ENCODE assay signal across 17 cellular contexts in genomic region chr13:46164661-46165060, GRCh38. TPM values are rescaled to one million over a fixed set of nuclear protein-coding genes. Genes with fewer than 3 reads are reported as not detected.
A peak's percentile ranks its signal among the peaks of the same experiment; 100 is the strongest.
DNase-seq lines count a peak whose midpoint lies in the region; ATAC-seq, FAIRE-seq and TF ChIP-seq lines count a peak whose summit lies in the region.
"Had no signal": no experiment of that assay in that cellular context is flagged by ENCODE, and none has a peak within 500 bp of the region (broad histone marks: within the 10 kb centered on the region; RNA-seq: fewer than 3 reads in every experiment).

No MANE protein-coding gene starts in this region.

- POLR2A ChIA-PET in activated CD8-positive, alpha-beta T cell treated with anti-CD3 and anti-CD28 coated beads for 36 hours (lab: Charles Lee) = interaction anchor here (1.4 kb wide), 1 partner anchor 14 kb away, joined by 9 read pairs; no protein-coding TSS in a partner anchor

- no peak for TF ChIP-seq CTCF in activated CD8-positive, alpha-beta T cell treated with anti-CD3 and anti-CD28 coated beads for 36 hours (IDR thresholded peaks at IDR 0.05)
- TF ChIP-seq CTCF in mucosa of descending colon (IDR thresholded peaks at IDR 0.05) (no peak), endodermal cell (conservative IDR thresholded peaks at IDR 0.05) (no peak)

- H3K9me3 ChIP-seq in mucosa of descending colon = no peaks in the 10 kb centered on the region
- peaks cover 12% of the 10 kb centered on the region for H3K9me3 ChIP-seq in endodermal cell (ENCODE audit: control insufficient read depth, low read length)
- H3K9me3 ChIP-seq: HAP-1, heart right ventricle, upper lobe of left lung had no signal

- no peaks in the 10 kb centered on the region for H3K27me3 ChIP-seq in endodermal cell (ENCODE audit: control insufficient read depth, insufficient read depth, low read length, poor library complexity, severe bottlenecking)
- H3K27me3 ChIP-seq: brain microvascular endothelial cell, upper lobe of left lung had no signal

- no peak overlapping the region for H3K27ac ChIP-seq in endodermal cell (ENCODE audit: low read depth, low read length)
- H3K27ac ChIP-seq: brain microvascular endothelial cell, heart right ventricle, upper lobe of left lung had no signal

- H3K4me1 ChIP-seq in mucosa of descending colon (ENCODE audit: low read depth) = no peaks in the 10 kb centered on the region
- no peaks in the 10 kb centered on the region for H3K4me1 ChIP-seq in endodermal cell (ENCODE audit: control insufficient read depth, insufficient read depth, low read length)
- H3K4me1 ChIP-seq: HAP-1 had no signal

- peak overlapping the region; percentile 62 for H3K4me3 Mint-ChIP-seq in activated CD4-positive, alpha-beta T cell treated with anti-CD3 and anti-CD28 coated beads, Interleukin-2, amount 10 ng/mL, durations not matched to agents 24 days and 14 days
- peak overlapping the region; percentile 43 for H3K4me3 Mint-ChIP-seq in activated CD8-positive, alpha-beta T cell treated with anti-CD3 and anti-CD28 coated beads for 36 hours
- H3K4me3 Mint-ChIP-seq in natural killer cell treated with Interleukin-12 subunit alpha and Interleukin-12 subunit beta and Interleukin-15 and Interleukin-18, amount 100 ng/mL, for 72 hours = peak overlapping the region; percentile 73
- H3K4me3 Mint-ChIP-seq in endodermal cell = no peak overlapping the region

- no peaks in the 10 kb centered on the region for H3K27me3 Mint-ChIP-seq in activated CD4-positive, alpha-beta T cell treated with anti-CD3 and anti-CD28 coated beads, Interleukin-2, amount 10 ng/mL, durations not matched to agents 24 days and 14 days
- no peaks in the 10 kb centered on the region for H3K27me3 Mint-ChIP-seq in activated CD8-positive, alpha-beta T cell treated with anti-CD3 and anti-CD28 coated beads for 36 hours
- H3K27me3 Mint-ChIP-seq in natural killer cell treated with Interleukin-12 subunit alpha and Interleukin-12 subunit beta and Interleukin-15 and Interleukin-18, amount 100 ng/mL, for 72 hours = no peaks in the 10 kb centered on the region
- H3K27me3 Mint-ChIP-seq in endodermal cell (ENCODE audit: insufficient read depth) = peaks cover 5% of the 10 kb centered on the region

- H3K36me3 Mint-ChIP-seq in activated CD4-positive, alpha-beta T cell treated with anti-CD3 and anti-CD28 coated beads, Interleukin-2, amount 10 ng/mL, durations not matched to agents 24 days and 14 days (ENCODE audit: low read depth) = peaks cover 57% of the 10 kb centered on the region
- H3K36me3 Mint-ChIP-seq in activated CD8-positive, alpha-beta T cell treated with anti-CD3 and anti-CD28 coated beads for 36 hours (ENCODE audit: low read depth) = peaks cover 70% of the 10 kb centered on the region
- peaks cover 51% of the 10 kb centered on the region for H3K36me3 Mint-ChIP-seq in natural killer cell treated with Interleukin-12 subunit alpha and Interleukin-12 subunit beta and Interleukin-15 and Interleukin-18, amount 100 ng/mL, for 72 hours
- H3K36me3 Mint-ChIP-seq in endodermal cell (ENCODE audit: low read depth) = no peaks in the 10 kb centered on the region

- H3K4me1 Mint-ChIP-seq in activated CD4-positive, alpha-beta T cell treated with anti-CD3 and anti-CD28 coated beads, Interleukin-2, amount 10 ng/mL, durations not matched to agents 24 days and 14 days = peaks cover 76% of the 10 kb centered on the region
- H3K4me1 Mint-ChIP-seq in activated CD8-positive, alpha-beta T cell treated with anti-CD3 and anti-CD28 coated beads for 36 hours (ENCODE audit: low read depth) = peaks cover 82% of the 10 kb centered on the region
- H3K4me1 Mint-ChIP-seq in natural killer cell treated with Interleukin-12 subunit alpha and Interleukin-12 subunit beta and Interleukin-15 and Interleukin-18, amount 100 ng/mL, for 72 hours (ENCODE audit: low read depth in 2 of 2) = peaks cover 74 to 84% of the 10 kb centered on the region in 2 donors
- peaks cover 1% of the 10 kb centered on the region for H3K4me1 Mint-ChIP-seq in endodermal cell

- H3K4me3 ChIP-seq in mucosa of descending colon (no peak overlapping the region), endodermal cell (ENCODE audit: low read length) (no peak overlapping the region)
- H3K4me3 ChIP-seq: HAP-1, heart right ventricle, upper lobe of left lung had no signal

- H3K9me3 Mint-ChIP-seq in activated CD4-positive, alpha-beta T cell treated with anti-CD3 and anti-CD28 coated beads, Interleukin-2, amount 10 ng/mL, durations not matched to agents 24 days and 14 days = no peaks in the 10 kb centered on the region
- H3K9me3 Mint-ChIP-seq in activated CD8-positive, alpha-beta T cell treated with anti-CD3 and anti-CD28 coated beads for 36 hours = peaks cover 2% of the 10 kb centered on the region
- no peaks in the 10 kb centered on the region for H3K9me3 Mint-ChIP-seq in natural killer cell treated with Interleukin-12 subunit alpha and Interleukin-12 subunit beta and Interleukin-15 and Interleukin-18, amount 100 ng/mL, for 72 hours
- H3K9me3 Mint-ChIP-seq in endodermal cell = peaks cover 13% of the 10 kb centered on the region

- peak overlapping the region; percentile 85 for H3K27ac Mint-ChIP-seq in activated CD4-positive, alpha-beta T cell treated with anti-CD3 and anti-CD28 coated beads, Interleukin-2, amount 10 ng/mL, durations not matched to agents 24 days and 14 days
- peak overlapping the region; percentile 89 for H3K27ac Mint-ChIP-seq in activated CD8-positive, alpha-beta T cell treated with anti-CD3 and anti-CD28 coated beads for 36 hours
- H3K27ac Mint-ChIP-seq in natural killer cell treated with Interleukin-12 subunit alpha and Interleukin-12 subunit beta and Interleukin-15 and Interleukin-18, amount 100 ng/mL, for 72 hours = peak overlapping the region; percentile 92 to 97
- no peak overlapping the region for H3K27ac Mint-ChIP-seq in endodermal cell

- intact Hi-C loops in activated CD4-positive, alpha-beta T cell treated with anti-CD3 and anti-CD28 coated beads, Interleukin-2, amount 10 ng/mL, durations not matched to agents 24 days and 14 days (cut with micrococcal nuclease) = loop anchor here (1.0 to 10.0 kb wide), 8 partner anchors 9 to 1250 kb away; partner anchors contain the start of genes LCP1 and LRRC63
- intact Hi-C loops in activated CD8-positive, alpha-beta T cell treated with anti-CD3 and anti-CD28 coated beads for 36 hours (cut with micrococcal nuclease) = loop anchor here (2.0 to 5.0 kb wide), 3 partner anchors 18 to 153 kb away; partner anchors contain the start of gene LCP1
- intact Hi-C loops in mucosa of descending colon (cut with DNase I, micrococcal nuclease) = no loop called here

- ATAC-seq in activated CD8-positive, alpha-beta T cell treated with anti-CD3 and anti-CD28 coated beads for 36 hours = no peak
- no peak for ATAC-seq in natural killer cell treated with Interleukin-12 subunit alpha and Interleukin-12 subunit beta and Interleukin-15 and Interleukin-18, amount 100 ng/mL, for 72 hours
- ATAC-seq in mucosa of descending colon (no peak), HG02973 (IDR thresholded peaks at IDR 0.05; ENCODE audit: unreplicated experiment) (no peak)
- ATAC-seq: heart right ventricle, sciatic nerve had no signal

- CTCF ChIA-PET in activated CD8-positive, alpha-beta T cell treated with anti-CD3 and anti-CD28 coated beads for 36 hours (lab: Charles Lee) = interaction anchor here (1.0 to 2.0 kb wide), 8 partner anchors 10 to 157 kb away, joined by 3 to 7 read pairs (median 4); no protein-coding TSS in a partner anchor

- FAIRE-seq in GM18507 (lab: Jason Lieb, UNC) = peak; percentile 48

- no peak overlapping the region for H3K9ac ChIP-seq in endodermal cell (ENCODE audit: extremely low read depth, low read length, poor library complexity, severe bottlenecking)

- H3K36me3 ChIP-seq in mucosa of descending colon (ENCODE audit: low read depth) (no peaks in the 10 kb centered on the region), endodermal cell (ENCODE audit: control insufficient read depth, insufficient read depth, low read length) (no peaks in the 10 kb centered on the region)
- H3K36me3 ChIP-seq: brain microvascular endothelial cell, HAP-1, upper lobe of left lung had no signal

- DNase-seq in activated CD4-positive, alpha-beta T cell treated with anti-CD3 and anti-CD28 coated beads, Interleukin-2, amount 10 ng/mL, durations not matched to agents 24 days and 14 days = no peak
- no peak for DNase-seq in activated CD4-positive, alpha-beta T cell treated with anti-CD3 and anti-CD28 coated beads, Interleukin-2, amount 50 U/mL, for 48 hours
- no peak for DNase-seq in GM18507 (ENCODE audit: extremely low spot score, insufficient read length, low read depth)
- no peak for DNase-seq in activated CD8-positive, alpha-beta T cell treated with anti-CD3 and anti-CD28 coated beads for 36 hours
- DNase-seq in natural killer cell treated with Interleukin-12 subunit alpha and Interleukin-12 subunit beta and Interleukin-15 and Interleukin-18, amount 100 ng/mL, for 72 hours (ENCODE audit: low spot score) = no peak
- DNase-seq in mucosa of descending colon = no peak
- no peak for DNase-seq in endodermal cell
- DNase-seq: activated gamma-delta T cell, brain microvascular endothelial cell, COR-L47, heart right ventricle, islet precursor cell, mesenchymal stem cell, upper lobe of left lung had no signal

RNA-seq across cellular contexts. Expression of gene LCP1, which starts 17.3 kb away (rescaled TPM):
- total RNA-seq in activated CD4-positive, alpha-beta T cell treated with anti-CD3 and anti-CD28 coated beads, Interleukin-2, amount 10 ng/mL, durations not matched to agents 24 days and 14 days = 758 and 792 TPM in 2 replicates
- total RNA-seq in activated CD8-positive, alpha-beta T cell treated with anti-CD3 and anti-CD28 coated beads for 36 hours = 1,000 to 10,000 TPM; 1,014 to 1,019 TPM
- 1,000 to 10,000 TPM in 1 of 2 donors, 100 to 1,000 TPM in 1; 844 to 1,356 TPM for total RNA-seq in natural killer cell treated with Interleukin-12 subunit alpha and Interleukin-12 subunit beta and Interleukin-15 and Interleukin-18, amount 100 ng/mL, for 72 hours
- total RNA-seq in mucosa of descending colon (10 to 100 TPM; 15.7 to 53.3 (median 35.1) TPM), endodermal cell (10 to 100 TPM in 1 of 2 donors, 1 to 10 TPM in 1; 3.0 to 16.8 TPM)
- polyA plus RNA-seq in endodermal cell (2013, experiment 1 of 2) = 1.5 TPM
- 1.5 TPM for polyA plus RNA-seq in endodermal cell (2013, experiment 2 of 2)

RNA-seq across cellular contexts. Expression of gene LRRC63, which starts 47.1 kb away (rescaled TPM):
- total RNA-seq in activated CD4-positive, alpha-beta T cell treated with anti-CD3 and anti-CD28 coated beads, Interleukin-2, amount 10 ng/mL, durations not matched to agents 24 days and 14 days = 0.26 and 0.40 TPM in 2 replicates
- total RNA-seq in activated CD8-positive, alpha-beta T cell treated with anti-CD3 and anti-CD28 coated beads for 36 hours = under 1 TPM; 0.47 to 0.59 TPM
- under 1 TPM; 0.42 to 0.59 TPM for total RNA-seq in natural killer cell treated with Interleukin-12 subunit alpha and Interleukin-12 subunit beta and Interleukin-15 and Interleukin-18, amount 100 ng/mL, for 72 hours
- total RNA-seq in mucosa of descending colon = not detected
- total RNA-seq in endodermal cell = not detected
- 0.25 TPM for polyA plus RNA-seq in endodermal cell (2013, experiment 1 of 2)
- 0.12 TPM for polyA plus RNA-seq in endodermal cell (2013, experiment 2 of 2)

RNA-seq across cellular contexts. Expression of gene CPB2, which starts 59.8 kb away (rescaled TPM):
- not detected in 2 replicates for total RNA-seq in activated CD4-positive, alpha-beta T cell treated with anti-CD3 and anti-CD28 coated beads, Interleukin-2, amount 10 ng/mL, durations not matched to agents 24 days and 14 days
- not detected for total RNA-seq in activated CD8-positive, alpha-beta T cell treated with anti-CD3 and anti-CD28 coated beads for 36 hours
- not detected for total RNA-seq in natural killer cell treated with Interleukin-12 subunit alpha and Interleukin-12 subunit beta and Interleukin-15 and Interleukin-18, amount 100 ng/mL, for 72 hours
- not detected for total RNA-seq in mucosa of descending colon
- total RNA-seq in endodermal cell = not detected
- polyA plus RNA-seq in endodermal cell (2013, experiment 1 of 2) = not detected
- not detected for polyA plus RNA-seq in endodermal cell (2013, experiment 2 of 2)
- total RNA-seq: heart right ventricle, sciatic nerve had no signal
- polyA plus RNA-seq: heart right ventricle had no signal

Comparison
In these comparisons a context has a peak if more than half of its experiments do, and no peak if none do; other contexts are left out.
1. RNA of gene LCP1, which starts 17.3 kb away (total RNA-seq): 844 to 1,356 TPM in natural killer cell treated with Interleukin-12 subunit alpha and Interleukin-12 subunit beta and Interleukin-15 and Interleukin-18, amount 100 ng/mL, for 72 hours, 1,014 to 1,019 TPM in activated CD8-positive, alpha-beta T cell treated with anti-CD3 and anti-CD28 coated beads for 36 hours and 758 to 792 TPM in activated CD4-positive, alpha-beta T cell treated with anti-CD3 and anti-CD28 coated beads, Interleukin-2, amount 10 ng/mL, durations not matched to agents 24 days and 14 days; 15.7 to 53.3 TPM in mucosa of descending colon and 3.0 to 16.8 TPM in endodermal cell; every median in the first group is over 10 times any median in the second.
2. intact Hi-C loops: an anchor here in activated CD4-positive, alpha-beta T cell treated with anti-CD3 and anti-CD28 coated beads, Interleukin-2, amount 10 ng/mL, durations not matched to agents 24 days and 14 days (1.0 to 10.0 kb wide) and activated CD8-positive, alpha-beta T cell treated with anti-CD3 and anti-CD28 coated beads for 36 hours (2.0 to 5.0 kb wide); none called in mucosa of descending colon.